Comparison of ENCODE assay signal across 13 cellular contexts in genomic region chr4:90027565-90027964, GRCh38.
DNase-seq lines count a peak whose midpoint lies in the region; ATAC-seq lines count a peak whose summit lies in the region.
"Had no signal": no experiment of that assay in that cellular context is flagged by ENCODE, and none has a peak within 500 bp of the region (broad histone marks: within the 10 kb centered on the region; RNA-seq: fewer than 3 reads in every experiment).

No MANE protein-coding gene starts in this region.

- H3K4me1 Mint-ChIP-seq in stimulated activated memory B cell treated with anti-CD40 and anti-IgM and Interleukin-4, amounts not matched to agents 10 μg/mL and 1 μg/mL and 100 μg/mL, for 72 hours = peaks cover 36% of the 10 kb centered on the region
- H3K4me1 Mint-ChIP-seq: activated CD4-positive, alpha-beta T cell treated with anti-CD3 and anti-CD28 coated beads for 36 hours; activated naive CD8-positive, alpha-beta T cell treated with anti-CD3 and anti-CD28 coated beads for 36 hours had no signal

- peak overlapping the region; percentile 26 for H3K27ac Mint-ChIP-seq in stimulated activated memory B cell treated with anti-CD40 and anti-IgM and Interleukin-4, amounts not matched to agents 10 μg/mL and 1 μg/mL and 100 μg/mL, for 72 hours
- H3K27ac Mint-ChIP-seq: activated CD4-positive, alpha-beta T cell treated with anti-CD3 and anti-CD28 coated beads for 36 hours; activated naive CD8-positive, alpha-beta T cell treated with anti-CD3 and anti-CD28 coated beads for 36 hours; endodermal cell had no signal

- H3K36me3 Mint-ChIP-seq in stimulated activated memory B cell treated with anti-CD40 and anti-IgM and Interleukin-4, amounts not matched to agents 10 μg/mL and 1 μg/mL and 100 μg/mL, for 72 hours = no peaks in the 10 kb centered on the region
- H3K36me3 Mint-ChIP-seq: activated naive CD8-positive, alpha-beta T cell treated with anti-CD3 and anti-CD28 coated beads for 36 hours had no signal

- H3K4me3 Mint-ChIP-seq in stimulated activated memory B cell treated with anti-CD40 and anti-IgM and Interleukin-4, amounts not matched to agents 10 μg/mL and 1 μg/mL and 100 μg/mL, for 72 hours = no peak overlapping the region
- H3K4me3 Mint-ChIP-seq: activated CD4-positive, alpha-beta T cell treated with anti-CD3 and anti-CD28 coated beads for 36 hours; activated naive CD8-positive, alpha-beta T cell treated with anti-CD3 and anti-CD28 coated beads for 36 hours; endodermal cell had no signal

- ATAC-seq in GM19351 (IDR thresholded peaks at IDR 0.05; ENCODE audit: unreplicated experiment) = peak; percentile 98
- peak; percentile 80 for ATAC-seq in HG02759 (IDR thresholded peaks at IDR 0.05; ENCODE audit: unreplicated experiment)
- peak; percentile 96 for ATAC-seq in HG03469 (IDR thresholded peaks at IDR 0.05; ENCODE audit: unreplicated experiment)
- ATAC-seq in stimulated activated memory B cell treated with anti-CD40 and anti-IgM and Interleukin-4, amounts not matched to agents 10 μg/mL and 1 μg/mL and 100 μg/mL, for 72 hours = peak; percentile 84
- ATAC-seq: activated CD4-positive, alpha-beta T cell treated with anti-CD3 and anti-CD28 coated beads for 36 hours; HCT116 had no signal

- DNase-seq in activated T-cell treated with anti-CD3 and anti-CD28 coated beads for 4 hours (no peak), NCI-H524 (lab: John Stamatoyannopoulos, UW) (no peak)
- DNase-seq in stimulated activated CD4-positive, alpha-beta T cell treated with anti-CD3 and anti-CD28 coated beads, Interleukin-4, amount 100 ng/mL, for 24 hours = no peak
- DNase-seq: activated CD4-positive, alpha-beta T cell treated with anti-CD3 and anti-CD28 coated beads for 36 hours; activated naive CD8-positive, alpha-beta T cell treated with anti-CD3 and anti-CD28 coated beads for 36 hours; endodermal cell; NCI-H1105; stimulated activated CD8-positive, alpha-beta memory T cell treated with anti-CD3 and anti-CD28 coated beads, Interleukin-4, amount 100 ng/mL, for 48 hours had no signal

- H3K9me3 Mint-ChIP-seq in stimulated activated memory B cell treated with anti-CD40 and anti-IgM and Interleukin-4, amounts not matched to agents 10 μg/mL and 1 μg/mL and 100 μg/mL, for 72 hours = no peaks in the 10 kb centered on the region
- H3K9me3 Mint-ChIP-seq: activated naive CD8-positive, alpha-beta T cell treated with anti-CD3 and anti-CD28 coated beads for 36 hours; endodermal cell had no signal

- H3K27me3 Mint-ChIP-seq in stimulated activated memory B cell treated with anti-CD40 and anti-IgM and Interleukin-4, amounts not matched to agents 10 μg/mL and 1 μg/mL and 100 μg/mL, for 72 hours = no peaks in the 10 kb centered on the region
- H3K27me3 Mint-ChIP-seq: activated naive CD8-positive, alpha-beta T cell treated with anti-CD3 and anti-CD28 coated beads for 36 hours had no signal
